40 cellular contexts compared by ENCODE assay signal in the genomic region with DNA sequence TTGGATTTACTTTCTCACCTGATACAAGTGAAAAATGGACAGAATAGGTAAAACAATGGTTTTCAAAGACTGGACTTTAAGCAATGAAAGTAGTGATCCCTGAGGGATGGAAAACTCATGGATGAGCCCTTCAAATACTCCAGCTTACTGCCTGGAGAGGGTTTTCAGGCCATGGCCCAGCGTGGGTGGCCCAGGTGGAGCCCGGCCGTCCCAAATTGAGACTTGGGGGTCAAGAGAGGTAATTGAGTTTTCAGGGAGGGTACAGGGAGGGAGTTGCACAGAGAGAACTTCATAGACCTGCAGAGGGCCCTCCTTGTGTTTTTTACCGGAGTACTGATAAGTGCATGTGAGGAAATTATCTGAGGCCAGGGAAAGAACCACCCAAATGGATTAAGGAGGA. TPM values are rescaled to one million over a fixed set of nuclear protein-coding genes. Genes with fewer than 3 reads are reported as not detected.
"Had no signal": no experiment of that assay in that cellular context is flagged by ENCODE, and none has a peak within 500 bp of the region (broad histone marks: within the 10 kb centered on the region; RNA-seq: fewer than 3 reads in every experiment).

No MANE protein-coding gene starts in this region.

- H3K27ac ChIP-seq: adrenal gland, ascending aorta, body of pancreas, brain microvascular endothelial cell, breast epithelium, cardiac muscle cell had no signal

- H3K9me3 Mint-ChIP-seq: activated naive CD4-positive, alpha-beta T cell treated with anti-CD3 and anti-CD28 coated beads, Interleukin-2, amount 10 ng/mL, durations not matched to agents 7 days and 5 days had no signal

- ATAC-seq: activated naive CD4-positive, alpha-beta T cell treated with anti-CD3 and anti-CD28 coated beads, Interleukin-2, amount 50 U/mL, for 72 hours; activated naive CD8-positive, alpha-beta T cell treated with anti-CD3 and anti-CD28 coated beads, Interleukin-2, amount 50 U/mL, for 24 hours; activated T-cell treated with anti-CD3 and anti-CD28 coated beads, Interleukin-2, amount 50 U/mL, for 4 hours; activated T-cell treated with anti-CD3 and anti-CD28 coated beads, Interleukin-2, amount 50 U/mL, for 72 hours; activated T-helper 17 cell treated with anti-CD3 and anti-CD28 coated beads, Interleukin-2, amount 50 U/mL, for 72 hours; body of pancreas had no signal

- H3K4me1 Mint-ChIP-seq: activated naive CD4-positive, alpha-beta T cell treated with anti-CD3 and anti-CD28 coated beads, Interleukin-2, amount 10 ng/mL, durations not matched to agents 7 days and 5 days; activated naive CD4-positive, alpha-beta T cell treated with anti-CD3 and anti-CD28 coated beads, Interleukin-2, amount 50 U/mL, for 24 hours; activated naive CD8-positive, alpha-beta T cell treated with anti-CD3 and anti-CD28 coated beads for 36 hours; activated naive CD8-positive, alpha-beta T cell treated with anti-CD3 and anti-CD28 coated beads, Interleukin-2, amount 50 U/mL, for 24 hours; activated T-helper 17 cell treated with anti-CD3 and anti-CD28 coated beads, Interleukin-2, amount 50 U/mL, for 72 hours; brain; central memory CD8-positive, alpha-beta T cell had no signal

- H3K4me3 ChIP-seq: adrenal gland, ascending aorta, body of pancreas, breast epithelium, cardiac muscle cell had no signal

- H3K27ac Mint-ChIP-seq: activated naive CD4-positive, alpha-beta T cell treated with anti-CD3 and anti-CD28 coated beads for 36 hours; activated naive CD4-positive, alpha-beta T cell treated with anti-CD3 and anti-CD28 coated beads, Interleukin-2, amount 10 ng/mL, durations not matched to agents 7 days and 5 days; activated naive CD4-positive, alpha-beta T cell treated with anti-CD3 and anti-CD28 coated beads, Interleukin-2, amount 50 U/mL, for 24 hours; activated naive CD4-positive, alpha-beta T cell treated with anti-CD3 and anti-CD28 coated beads, Interleukin-2, amount 50 U/mL, for 72 hours; activated naive CD8-positive, alpha-beta T cell; activated naive CD8-positive, alpha-beta T cell treated with anti-CD3 and anti-CD28 coated beads for 36 hours; activated naive CD8-positive, alpha-beta T cell treated with anti-CD3 and anti-CD28 coated beads, Interleukin-2, amount 10 ng/mL, durations not matched to agents 7 days and 5 days; activated naive CD8-positive, alpha-beta T cell treated with anti-CD3 and anti-CD28 coated beads, Interleukin-2, amount 50 U/mL, for 24 hours; activated T-cell treated with anti-CD3 and anti-CD28 coated beads, Interleukin-2, amount 50 U/mL, for 24 hours; activated T-cell treated with anti-CD3 and anti-CD28 coated beads, Interleukin-2, amount 50 U/mL, for 72 hours; activated T-helper 1 cell treated with anti-CD3 and anti-CD28 coated beads, Interleukin-12 subunit alpha, Interleukin-12 subunit beta, Interleukin-2, Interleukin-4 antibody, amounts not matched to agents 30 ng/mL and 10 ng/mL and 1 ng/mL, durations not matched to agents 14 hours and 24 hours and 36 hours; activated T-helper 17 cell treated with anti-CD3 and anti-CD28 coated beads, Interleukin-2, amount 50 U/mL, for 72 hours; activated T-helper 2 cell treated with anti-CD3 and anti-CD28 coated beads, Interferon-gamma antibody, Interleukin-2, Interleukin-4, amounts not matched to agents 10 μg/mL and 5 μg/mL and 100 μg/mL, durations not matched to agents 14 hours and 24 hours and 36 hours; brain had no signal

- H3K4me3 Mint-ChIP-seq: activated naive CD4-positive, alpha-beta T cell treated with anti-CD3 and anti-CD28 coated beads for 36 hours; activated naive CD4-positive, alpha-beta T cell treated with anti-CD3 and anti-CD28 coated beads, Interleukin-2, amount 10 ng/mL, durations not matched to agents 7 days and 5 days; activated naive CD4-positive, alpha-beta T cell treated with anti-CD3 and anti-CD28 coated beads, Interleukin-2, amount 50 U/mL, for 24 hours; activated naive CD8-positive, alpha-beta T cell; activated naive CD8-positive, alpha-beta T cell treated with anti-CD3 and anti-CD28 coated beads for 36 hours; activated naive CD8-positive, alpha-beta T cell treated with anti-CD3 and anti-CD28 coated beads, Interleukin-2, amount 10 ng/mL, durations not matched to agents 7 days and 5 days; activated naive CD8-positive, alpha-beta T cell treated with anti-CD3 and anti-CD28 coated beads, Interleukin-2, amount 50 U/mL, for 24 hours; activated T-cell treated with anti-CD3 and anti-CD28 coated beads, Interleukin-2, amount 50 U/mL, for 24 hours; activated T-cell treated with anti-CD3 and anti-CD28 coated beads, Interleukin-2, amount 50 U/mL, for 4 hours; activated T-cell treated with anti-CD3 and anti-CD28 coated beads, Interleukin-2, amount 50 U/mL, for 72 hours; activated T-helper 1 cell treated with anti-CD3 and anti-CD28 coated beads, Interleukin-12 subunit alpha, Interleukin-12 subunit beta, Interleukin-2, Interleukin-4 antibody, amounts not matched to agents 30 ng/mL and 10 ng/mL and 1 ng/mL, durations not matched to agents 14 hours and 24 hours and 36 hours; activated T-helper 17 cell treated with anti-CD3 and anti-CD28 coated beads, Interleukin-2, amount 50 U/mL, for 72 hours; brain; central memory CD8-positive, alpha-beta T cell had no signal

- DNase-seq: activated effector memory CD4-positive, alpha-beta T cell treated with anti-CD3 and anti-CD28 coated beads, Interleukin-2, amount 50 U/mL, for 16 hours; activated effector memory CD4-positive, alpha-beta T cell treated with Interleukin-2 at 50 U/mL for 16 hours; activated gamma-delta T cell; activated gamma-delta T cell treated with Interleukin-2 at 50 U/mL for 16 hours; activated naive CD4-positive, alpha-beta T cell; activated naive CD4-positive, alpha-beta T cell treated with anti-CD3 and anti-CD28 coated beads for 36 hours; activated naive CD4-positive, alpha-beta T cell treated with anti-CD3 and anti-CD28 coated beads, Interleukin-2, amount 10 ng/mL, durations not matched to agents 7 days and 5 days; activated naive CD4-positive, alpha-beta T cell treated with anti-CD3 and anti-CD28 coated beads, Interleukin-2, amount 50 U/mL, for 16 hours; activated naive CD4-positive, alpha-beta T cell treated with Interleukin-2 at 50 U/mL for 16 hours; activated naive CD8-positive, alpha-beta T cell treated with anti-CD3 and anti-CD28 coated beads for 36 hours; activated naive CD8-positive, alpha-beta T cell treated with anti-CD3 and anti-CD28 coated beads, Interleukin-2, amount 10 ng/mL, durations not matched to agents 7 days and 5 days; activated naive CD8-positive, alpha-beta T cell treated with anti-CD3 and anti-CD28 coated beads, Interleukin-2, amount 50 U/mL, for 24 hours; activated T-cell treated with anti-CD3 and anti-CD28 coated beads for 4 hours; activated T-cell treated with anti-CD3 and anti-CD28 coated beads, Interleukin-2, amount 50 U/mL, for 1 hour; activated T-cell treated with anti-CD3 and anti-CD28 coated beads, Interleukin-2, amount 50 U/mL, for 24 hours; activated T-cell treated with anti-CD3 and anti-CD28 coated beads, Interleukin-2, amount 50 U/mL, for 4 hours; activated T-cell treated with anti-CD3 and anti-CD28 coated beads, Interleukin-2, amount 50 U/mL, for 48 hours; activated T-cell treated with anti-CD3 and anti-CD28 coated beads, Interleukin-2, amount 50 U/mL, for 72 hours; adrenal gland; amniotic stem cell; amygdala; anterior cingulate cortex; aorta; body of pancreas; brain microvascular endothelial cell; caudate nucleus; central memory CD4-positive, alpha-beta T cell; cerebellar nuclear complex had no signal

- H3K36me3 Mint-ChIP-seq: activated naive CD4-positive, alpha-beta T cell treated with anti-CD3 and anti-CD28 coated beads, Interleukin-2, amount 10 ng/mL, durations not matched to agents 7 days and 5 days; activated naive CD8-positive, alpha-beta T cell treated with anti-CD3 and anti-CD28 coated beads for 36 hours; activated naive CD8-positive, alpha-beta T cell treated with anti-CD3 and anti-CD28 coated beads, Interleukin-2, amount 10 ng/mL, durations not matched to agents 7 days and 5 days; brain had no signal

RNA-seq across cellular contexts. Expression of gene ADGRD1, which starts 44.6 kb away (rescaled TPM):
- total RNA-seq: activated naive CD4-positive, alpha-beta T cell treated with anti-CD3 and anti-CD28 coated beads for 36 hours; activated naive CD8-positive, alpha-beta T cell treated with anti-CD3 and anti-CD28 coated beads, Interleukin-2, amount 10 ng/mL, durations not matched to agents 7 days and 5 days; bronchial epithelial cell had no signal
